In the genomic region with DNA sequence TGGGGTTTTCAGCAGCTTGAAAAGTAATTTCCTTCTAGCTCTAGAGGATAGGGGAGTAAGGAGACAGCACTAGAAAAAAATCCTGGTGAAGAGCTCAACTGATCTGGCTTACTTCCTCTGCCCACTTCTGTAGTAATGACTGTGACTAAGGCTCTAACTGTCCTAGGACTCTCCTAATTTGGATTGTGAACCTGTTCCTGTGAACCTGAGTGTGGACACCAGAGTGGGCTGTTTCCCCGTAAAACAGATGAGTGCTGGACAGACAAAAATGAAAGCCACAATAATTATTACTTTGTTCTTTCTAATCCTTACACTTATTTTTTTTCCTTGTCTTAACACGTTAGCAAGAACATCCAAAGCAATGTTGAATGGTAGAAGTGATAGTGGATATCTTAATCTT, we compare ENCODE assay signal across 1 cellular context.
TF ChIP-seq lines count a peak whose summit lies in the region.

No MANE protein-coding gene starts in this region.

TF ChIP-seq in GM12878, 131 proteins besides CTCF, POLR2A, EP300 and RAD21 (continued from another document):
- TF ChIP-seq, protein P1, sequence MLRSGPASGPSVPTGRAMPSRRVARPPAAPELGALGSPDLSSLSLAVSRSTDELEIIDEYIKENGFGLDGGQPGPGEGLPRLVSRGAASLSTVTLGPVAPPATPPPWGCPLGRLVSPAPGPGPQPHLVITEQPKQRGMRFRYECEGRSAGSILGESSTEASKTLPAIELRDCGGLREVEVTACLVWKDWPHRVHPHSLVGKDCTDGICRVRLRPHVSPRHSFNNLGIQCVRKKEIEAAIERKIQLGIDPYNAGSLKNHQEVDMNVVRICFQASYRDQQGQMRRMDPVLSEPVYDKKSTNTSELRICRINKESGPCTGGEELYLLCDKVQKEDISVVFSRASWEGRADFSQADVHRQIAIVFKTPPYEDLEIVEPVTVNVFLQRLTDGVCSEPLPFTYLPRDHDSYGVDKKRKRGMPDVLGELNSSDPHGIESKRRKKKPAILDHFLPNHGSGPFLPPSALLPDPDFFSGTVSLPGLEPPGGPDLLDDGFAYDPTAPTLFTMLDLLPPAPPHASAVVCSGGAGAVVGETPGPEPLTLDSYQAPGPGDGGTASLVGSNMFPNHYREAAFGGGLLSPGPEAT (IDR thresholded peaks at IDR 0.05; ENCODE audit: low read depth): no peak
- no peak for TF ChIP-seq MYC (IDR thresholded peaks at IDR 0.05; ENCODE audit: insufficient read depth, insufficient read length, insufficient replicate concordance, low read length, severe bottlenecking)
